7 cellular contexts compared by ENCODE assay signal in genomic region chr4:26320453-26321325, GRCh38. TPM values are rescaled to one million over a fixed set of nuclear protein-coding genes. Genes with fewer than 3 reads are reported as not detected.
DNase-seq lines count a peak whose midpoint lies in the region; ATAC-seq, FAIRE-seq and TF ChIP-seq lines count a peak whose summit lies in the region.

TSS of gene RBPJ (plus strand) at chr4:26321014. CDS start at chr4:26321029, 15 bp downstream.

- no peaks in the 10 kb centered on the region for H3K36me3 ChIP-seq in iPS-18a (ENCODE audit: control insufficient read depth, low read depth, low read length)
- no peaks in the 10 kb centered on the region for H3K36me3 ChIP-seq in skeletal muscle satellite cell (ENCODE audit: insufficient read depth, low read length)

- no peaks in the 10 kb centered on the region for H3K27me3 ChIP-seq in iPS-18a (ENCODE audit: control insufficient read depth, insufficient read depth, low read length)
- no peaks in the 10 kb centered on the region for H3K27me3 ChIP-seq in skeletal muscle satellite cell (ENCODE audit: control insufficient read depth, insufficient read depth, low read length)

- H3K9me3 ChIP-seq in iPS-18a (ENCODE audit: control insufficient read depth, low read depth, low read length) (no peaks in the 10 kb centered on the region), skeletal muscle satellite cell (replicated peaks; ENCODE audit: low read length) (peaks cover 4% of the 10 kb centered on the region)

- H3K4me1 ChIP-seq in iPS-18a (ENCODE audit: control insufficient read depth, low read depth, low read length) = peaks cover 15% of the 10 kb centered on the region
- peaks cover 31% of the 10 kb centered on the region for H3K4me1 ChIP-seq in skeletal muscle satellite cell (ENCODE audit: control insufficient read depth, insufficient read depth, low read length)

- DNase-seq in GM18507 (ENCODE audit: extremely low spot score, insufficient read length, low read depth) (peak; percentile 60), NCI-H2227 (lab: John Stamatoyannopoulos, UW; ENCODE audit: unreplicated experiment) (peak; percentile 97), T47D (ENCODE audit: low read depth in 1 of 2, low spot score in 1 of 2) (peak; percentile 86 to 96)

- FAIRE-seq in GM18507 (lab: Jason Lieb, UNC) = no peak

- H3K4me3 ChIP-seq in iPS-18a (ENCODE audit: low read length) (peak within 1 kb of the TSS; percentile 99), skeletal muscle satellite cell (ENCODE audit: low read length) (peak within 1 kb of the TSS; percentile 90)

- ATAC-seq in HG03095 (IDR thresholded peaks at IDR 0.05; ENCODE audit: unreplicated experiment) = peak; percentile 22

- H3K27ac ChIP-seq in VCaP = peak within 1 kb of the TSS; percentile 93
- peak within 1 kb of the TSS; percentile 87 for H3K27ac ChIP-seq in iPS-18a (ENCODE audit: low read length)

- in situ Hi-C loops in T47D (cut with HindIII; ENCODE audit: low pct_unique_long_range_greater_than_20kb, low sequenced_read_pairs) = no loop called here

- TF ChIP-seq CTCF in VCaP (conservative IDR thresholded peaks at IDR 0.05) = no peak

- H3K4me2 ChIP-seq in skeletal muscle satellite cell (ENCODE audit: low read length) = peak within 1 kb of the TSS; percentile 92

- H3K9ac ChIP-seq in iPS-18a (ENCODE audit: low read length) = peak within 1 kb of the TSS; percentile 96
- peak within 1 kb of the TSS; percentile 97 for H3K9ac ChIP-seq in skeletal muscle satellite cell (ENCODE audit: low read depth, low read length)

RNA-seq across cellular contexts. Expression of gene RBPJ, which starts in this region (rescaled TPM):
- 143 and 154 TPM in 2 replicates for total RNA-seq in skeletal muscle satellite cell (2012; rRNA removed)

Comparison
In these comparisons a context has a peak if more than half of its experiments do, and no peak if none do; other contexts are left out.
1. Peak in every context shown above with its lines: DNase-seq, ATAC-seq, H3K4me3 ChIP-seq and H3K27ac ChIP-seq.